In the genomic region with DNA sequence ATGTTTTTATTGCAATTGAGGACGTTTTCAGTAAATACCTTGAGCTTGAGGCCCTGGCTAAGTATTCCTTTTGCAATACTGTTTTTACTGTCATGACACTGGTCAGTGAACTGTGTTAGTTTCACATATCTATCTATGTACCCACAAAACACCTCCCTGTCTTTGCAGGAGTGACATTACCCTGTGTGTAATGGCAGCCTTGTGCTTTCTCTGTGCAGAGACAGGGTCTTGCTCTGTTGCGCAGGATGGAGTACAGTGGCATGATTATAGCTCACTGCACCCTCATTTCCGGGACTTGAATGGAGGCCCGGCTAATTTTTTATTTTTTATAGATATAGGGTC, we compare ENCODE assay signal across 20 cellular contexts. TPM values are rescaled to one million over a fixed set of nuclear protein-coding genes. Genes with fewer than 3 reads are reported as not detected.
DNase-seq lines count a peak whose midpoint lies in the region; TF ChIP-seq lines count a peak whose summit lies in the region.
"Had no signal": no experiment of that assay in that cellular context is flagged by ENCODE, and none has a peak within 500 bp of the region (broad histone marks: within the 10 kb centered on the region; RNA-seq: fewer than 3 reads in every experiment).

No MANE protein-coding gene starts in this region.

- H3K79me2 ChIP-seq in mammary epithelial cell (ENCODE audit: insufficient read depth, low read length) (peaks cover 100% of the 10 kb centered on the region), OCI-LY3 (ENCODE audit: low read length) (peaks cover 100% of the 10 kb centered on the region)

- no peak overlapping the region for H3K9ac ChIP-seq in mammary epithelial cell (ENCODE audit: insufficient read depth, low read length)
- no peak overlapping the region for H3K9ac ChIP-seq in OCI-LY3 (ENCODE audit: low read length)
- no peak overlapping the region for H3K9ac ChIP-seq in mesenchymal stem cell (ENCODE audit: low read length)

- H2BK12ac ChIP-seq in mesenchymal stem cell (ENCODE audit: low read length in 2 of 2), result no peak overlapping the region

- H2AFZ ChIP-seq in mammary epithelial cell (ENCODE audit: low read depth, low read length) (no peak overlapping the region), OCI-LY3 (ENCODE audit: low read depth, low read length) (no peak overlapping the region), mesenchymal stem cell (ENCODE audit: low read depth, low read length) (no peak overlapping the region)

- no peak overlapping the region for H2AK5ac ChIP-seq in mesenchymal stem cell (ENCODE audit: low read length, severe bottlenecking)

- peak overlapping the region; percentile 32 for H3K27ac ChIP-seq in mammary epithelial cell (ENCODE audit: insufficient read depth, low read depth, low read length)
- H3K27ac ChIP-seq in breast epithelium, result no peak overlapping the region
- H3K27ac ChIP-seq in OCI-LY3 (ENCODE audit: low read length), result no peak overlapping the region; the same call in 1 of the 2 replicates
- peak overlapping the region; percentile 28 for H3K27ac ChIP-seq in epithelial cell of prostate
- peak overlapping the region; percentile 78 to 85 (median 84) for H3K27ac ChIP-seq in transverse colon
- no peak overlapping the region for H3K27ac ChIP-seq in mesenchymal stem cell (ENCODE audit: low read length, poor library complexity, severe bottlenecking)
- H3K27ac ChIP-seq: cardiac muscle cell had no signal

- no peak for TF ChIP-seq EP300 in transverse colon (IDR thresholded peaks at IDR 0.05; ENCODE audit: low read depth)

- 92% methylated on average over 4 of the region's 4 CpGs for WGBS in mammary epithelial cell (ENCODE audit: low coverage, missing lambda C conversion rate)
- 33 to 43% methylated on average over 1 to 4 of the region's 4 CpGs for WGBS in transverse colon (ENCODE audit: low coverage in 1 of 2), 2 donors
- 88% methylated on average over 3 of the region's 4 CpGs for WGBS in mesenchymal stem cell

- no peak overlapping the region for H2BK120ac ChIP-seq in mesenchymal stem cell (ENCODE audit: low read depth, low read length)

- H3K4me3 ChIP-seq in mammary epithelial cell (replicated peaks in 1 of 3; ENCODE audit: insufficient read depth in 1 of 3, low read depth in 2 of 3, low read length in 3 of 3) (no peak overlapping the region), breast epithelium (no peak overlapping the region), OCI-LY3 (ENCODE audit: low read length) (no peak overlapping the region), transverse colon (no peak overlapping the region), mesenchymal stem cell (ENCODE audit: insufficient read depth in 1 of 2, low read depth in 1 of 2, low read length in 2 of 2) (no peak overlapping the region)
- H3K4me3 ChIP-seq: cardiac muscle cell had no signal

- no peak overlapping the region for H4K8ac ChIP-seq in mesenchymal stem cell (ENCODE audit: low read length)

- H3K23ac ChIP-seq in mesenchymal stem cell (ENCODE audit: low read length in 2 of 2), result no peak overlapping the region

- CTCF ChIA-PET in mammary epithelial cell (lab: Charles Lee; ENCODE audit: low non-redundant PET), result no interaction called here

- H4K20me1 ChIP-seq in mammary epithelial cell (ENCODE audit: insufficient read depth, low read length), result peaks cover 68% of the 10 kb centered on the region
- H4K20me1 ChIP-seq in OCI-LY3 (ENCODE audit: insufficient read depth, low read length), result peaks cover 99% of the 10 kb centered on the region

- H3K27me3 ChIP-seq in mammary epithelial cell (ENCODE audit: insufficient read depth, low read length), result no peaks in the 10 kb centered on the region
- no peaks in the 10 kb centered on the region for H3K27me3 ChIP-seq in breast epithelium
- H3K27me3 ChIP-seq in OCI-LY3 (ENCODE audit: low read depth, low read length), result no peaks in the 10 kb centered on the region
- H3K27me3 ChIP-seq in transverse colon, result no peaks in the 10 kb centered on the region
- H3K27me3 ChIP-seq in mesenchymal stem cell (ENCODE audit: control insufficient read depth in 1 of 2, insufficient read depth in 1 of 2, low read length in 2 of 2), result no peaks in the 10 kb centered on the region
- H3K27me3 ChIP-seq: cardiac muscle cell had no signal

- H4K91ac ChIP-seq in mesenchymal stem cell (ENCODE audit: low read length), result no peak overlapping the region

- no peak overlapping the region for H3K4me2 ChIP-seq in mammary epithelial cell (ENCODE audit: insufficient read depth, low read depth, low read length)
- peak overlapping the region; percentile 30; the same call in 1 of the 2 replicates for H3K4me2 ChIP-seq in OCI-LY3 (ENCODE audit: low read length)
- no peak overlapping the region for H3K4me2 ChIP-seq in mesenchymal stem cell (ENCODE audit: low read length, poor library complexity, severe bottlenecking)

- TF ChIP-seq POLR2A in breast epithelium (IDR thresholded peaks at IDR 0.05) (no peak), transverse colon (IDR thresholded peaks at IDR 0.05) (no peak)

- intact Hi-C loops in mammary epithelial cell (cut with micrococcal nuclease), result no loop called here
- intact Hi-C loops in breast epithelium (cut with DNase I; ENCODE audit: low total_unique reads), result no loop called here
- intact Hi-C loops in transverse colon (cut with DNase I; ENCODE audit: low total_unique reads), result loop anchor here (10.0 kb wide), 1 partner anchor 54 kb away; the partner anchor contains the start of gene CLDN19

- no peak overlapping the region for H3K4ac ChIP-seq in mesenchymal stem cell (ENCODE audit: low read depth in 1 of 2, low read length in 2 of 2)

- peaks cover 28% of the 10 kb centered on the region for H3K4me1 ChIP-seq in mammary epithelial cell (ENCODE audit: insufficient read depth, low read length)
- no peaks in the 10 kb centered on the region for H3K4me1 ChIP-seq in breast epithelium
- H3K4me1 ChIP-seq in OCI-LY3 (ENCODE audit: low read length), result peaks cover 54% of the 10 kb centered on the region
- peaks cover 44 to 93% (median 72%) of the 10 kb centered on the region in 4 donors for H3K4me1 ChIP-seq in transverse colon
- peaks cover 7% of the 10 kb centered on the region for H3K4me1 ChIP-seq in mesenchymal stem cell (ENCODE audit: control insufficient read depth, insufficient read depth, low read depth, low read length)

- no peak overlapping the region for H3K18ac ChIP-seq in mesenchymal stem cell (ENCODE audit: low read depth in 1 of 2, low read length in 2 of 2)

- no peak for TF ChIP-seq CTCF in mammary epithelial cell (conservative IDR thresholded peaks at IDR 0.05 in 1 of 2, IDR thresholded peaks at IDR 0.05 in 1 of 2; ENCODE audit: extremely low read depth in 1 of 2, insufficient read depth in 1 of 2, low read depth in 1 of 2, low read length in 2 of 2)
- no peak for TF ChIP-seq CTCF in breast epithelium (IDR thresholded peaks at IDR 0.05)
- no peak for TF ChIP-seq CTCF in OCI-LY3 (IDR thresholded peaks at IDR 0.05; ENCODE audit: low read depth, low read length)
- no peak for TF ChIP-seq CTCF in transverse colon (IDR thresholded peaks at IDR 0.05)

- no TSS peak for BruUV-seq in mammary epithelial cell (replicated peaks; lab: Mats Ljungman, UMichigan)

- H3K9me3 ChIP-seq in mammary epithelial cell (replicated peaks; ENCODE audit: insufficient read depth, low read length) (no peaks in the 10 kb centered on the region), breast epithelium (no peaks in the 10 kb centered on the region), OCI-LY3 (ENCODE audit: insufficient read depth, low read length) (no peaks in the 10 kb centered on the region), transverse colon (no peaks in the 10 kb centered on the region), mesenchymal stem cell (ENCODE audit: control insufficient read depth, low read length) (no peaks in the 10 kb centered on the region)

- DNase-seq in mammary epithelial cell (no peak), breast epithelium (ENCODE audit: low spot score in 2 of 2) (no peak), epithelial cell of prostate (ENCODE audit: low read depth, low spot score) (no peak), transverse colon (no peak), mesenchymal stem cell (no peak), NCI-H128 (lab: John Stamatoyannopoulos, UW; ENCODE audit: unreplicated experiment) (no peak), islet precursor cell (no peak)
- DNase-seq: activated B cell treated with CpG ODN at 0.5 μM for 24 hours; activated naive CD8-positive, alpha-beta T cell treated with anti-CD3 and anti-CD28 coated beads, Interleukin-2, amount 10 ng/mL, durations not matched to agents 7 days and 5 days; head of caudate nucleus; KG1; NCI-H1092 treated with DMSO at 0.1 percent for 48 hours; NCI-H2171; NK-92 treated with Interleukin-12 subunit alpha and Interleukin-12 subunit beta, amount 100 ng/mL, for 24 hours; SHP77; substantia nigra had no signal

- H3K36me3 ChIP-seq in mammary epithelial cell (ENCODE audit: insufficient read depth, low read length) (peaks cover 28% of the 10 kb centered on the region), breast epithelium (no peaks in the 10 kb centered on the region), OCI-LY3 (replicated peaks; ENCODE audit: low read depth, low read length) (peaks cover 45% of the 10 kb centered on the region), transverse colon (no peaks in the 10 kb centered on the region), mesenchymal stem cell (ENCODE audit: control insufficient read depth in 1 of 2, insufficient read depth in 2 of 2, low read depth in 1 of 2, low read length in 2 of 2) (peaks cover 0 to 69% of the 10 kb centered on the region in 2 experiments)

- dilution Hi-C loops in mammary epithelial cell (cut with HindIII; ENCODE audit: low sequenced_read_pairs), result no loop called here

- no peaks in the 10 kb centered on the region for H3K79me1 ChIP-seq in mesenchymal stem cell (replicated peaks; ENCODE audit: low read length, poor library complexity, severe bottlenecking)

- no peak overlapping the region for H3K14ac ChIP-seq in mesenchymal stem cell (ENCODE audit: low read length in 2 of 2)

- no peak overlapping the region for H2BK5ac ChIP-seq in mesenchymal stem cell (ENCODE audit: low read depth, low read length, poor library complexity, severe bottlenecking)

- H2BK15ac ChIP-seq in mesenchymal stem cell (ENCODE audit: low read depth, poor library complexity, severe bottlenecking), result no peak overlapping the region

- in situ Hi-C loops in mammary epithelial cell (cut with MboI; ENCODE audit: low sequenced_read_pairs in 2 of 2) (no loop called here), transverse colon (cut with MboI; ENCODE audit: low pct_ligation_motif_present in 1 of 4, low pct_unique_long_range_greater_than_20kb in 1 of 4, low sequenced_read_pairs in 3 of 4) (no loop called here)

RNA-seq across cellular contexts. Expression of gene YBX1, which starts 8.9 kb away (rescaled TPM):
- total RNA-seq in mammary epithelial cell, result 100 to 1,000 TPM; 442 to 862 TPM
- polyA plus RNA-seq in mammary epithelial cell, result 1,097 TPM
- polyA minus RNA-seq in mammary epithelial cell, result 959 TPM
- total RNA-seq in breast epithelium, result 100 to 1,000 TPM; 332 to 694 (median 485) TPM
- 100 to 1,000 TPM; 288 to 403 (median 380) TPM for total RNA-seq in transverse colon
- 1,020 TPM for polyA plus RNA-seq in mesenchymal stem cell (2013, experiment 1 of 2)
- polyA plus RNA-seq in mesenchymal stem cell (2013, experiment 2 of 2), result 1,034 TPM

RNA-seq across cellular contexts. Expression of gene PPIH, which starts 32.9 kb away (rescaled TPM):
- 10 to 100 TPM; 17.5 to 45.1 TPM for total RNA-seq in mammary epithelial cell
- 55.0 TPM for polyA plus RNA-seq in mammary epithelial cell
- 13.2 TPM for polyA minus RNA-seq in mammary epithelial cell
- 10 to 100 TPM; 21.6 to 37.9 (median 24.6) TPM for total RNA-seq in breast epithelium
- total RNA-seq in transverse colon, result 10 to 100 TPM in 3 of 4 donors, not detected in 1; 16.9 to 26.5 (median 24.6) TPM
- 27.1 TPM for polyA plus RNA-seq in mesenchymal stem cell (2013, experiment 1 of 2)
- 27.8 TPM for polyA plus RNA-seq in mesenchymal stem cell (2013, experiment 2 of 2)

RNA-seq across cellular contexts. Expression of gene CLDN19, which starts 48.9 kb away (rescaled TPM):
- 1 to 10 TPM in 1 of 2 donors, not detected in 1; 2.5 TPM for total RNA-seq in mammary epithelial cell
- 0.10 TPM for polyA plus RNA-seq in mammary epithelial cell
- not detected for polyA minus RNA-seq in mammary epithelial cell
- total RNA-seq in breast epithelium, result 1 to 10 TPM in 2 of 3 donors, not detected in 1; 2.9 to 3.1 TPM
- under 1 TPM in 1 of 4 donors, not detected in 3; 0.27 TPM for total RNA-seq in transverse colon
- 0.03 TPM for polyA plus RNA-seq in mesenchymal stem cell (2013, experiment 1 of 2)
- not detected for polyA plus RNA-seq in mesenchymal stem cell (2013, experiment 2 of 2)
- total RNA-seq: activated B cell treated with CpG ODN at 0.5 μM for 24 hours; activated naive CD8-positive, alpha-beta T cell treated with anti-CD3 and anti-CD28 coated beads, Interleukin-2, amount 10 ng/mL, durations not matched to agents 7 days and 5 days; T-helper 1 cell treated with Interleukin-12 subunit alpha and Interleukin-12 subunit beta and Interleukin-4 antibody, amounts not matched to agents 30 ng/mL and 1 ng/mL, for 36 hours had no signal
- polyA plus RNA-seq: neural cell had no signal

Comparison
In these comparisons a context has a peak if more than half of its experiments do, and no peak if none do; other contexts are left out.
1. H3K27ac ChIP-seq: peak in mammary epithelial cell (single experiment), epithelial cell of prostate (single experiment) and transverse colon (4 of 4); none in breast epithelium (0 of 2), OCI-LY3 (single experiment) and mesenchymal stem cell (single experiment).